ENCODE assay signal across 8 cellular contexts in genomic region chr22:26484360-26484706, GRCh38. TPM values are rescaled to one million over a fixed set of nuclear protein-coding genes. Genes with fewer than 3 reads are reported as not detected.
DNase-seq lines count a peak whose midpoint lies in the region; ATAC-seq and TF ChIP-seq lines count a peak whose summit lies in the region.

No MANE protein-coding gene starts in this region.

- H3K4me1 ChIP-seq in CD4-positive, alpha-beta memory T cell (ENCODE audit: insufficient read depth, low read length), result peaks cover 64% of the 10 kb centered on the region

- peak overlapping the region; percentile 89 to 98 (median 92) for H3K4me3 Mint-ChIP-seq in CD4-positive, alpha-beta memory T cell
- H3K4me3 Mint-ChIP-seq in dendritic cell treated with granulocyte-macrophage colony-stimulating factor and Interleukin-4, amounts not matched to agents 40 ng/mL and 50 ng/mL, for 4 days, result peak overlapping the region; percentile 86
- H3K4me3 Mint-ChIP-seq in neural crest cell, result peak overlapping the region; percentile 99

- no peaks in the 10 kb centered on the region for H3K27me3 Mint-ChIP-seq in CD4-positive, alpha-beta memory T cell
- no peaks in the 10 kb centered on the region for H3K27me3 Mint-ChIP-seq in dendritic cell treated with granulocyte-macrophage colony-stimulating factor and Interleukin-4, amounts not matched to agents 40 ng/mL and 50 ng/mL, for 4 days
- no peaks in the 10 kb centered on the region for H3K27me3 Mint-ChIP-seq in neural crest cell (ENCODE audit: low read depth)

- intact Hi-C loops in CD4-positive, alpha-beta memory T cell (cut with micrococcal nuclease), result no loop called here
- intact Hi-C loops in dendritic cell treated with granulocyte-macrophage colony-stimulating factor and Interleukin-4, amounts not matched to agents 40 ng/mL and 50 ng/mL, for 4 days (cut with micrococcal nuclease), result no loop called here

- peak overlapping the region; percentile 93 to 99 (median 98) for H3K27ac Mint-ChIP-seq in CD4-positive, alpha-beta memory T cell
- peak overlapping the region; percentile 95 for H3K27ac Mint-ChIP-seq in dendritic cell treated with granulocyte-macrophage colony-stimulating factor and Interleukin-4, amounts not matched to agents 40 ng/mL and 50 ng/mL, for 4 days
- no peak overlapping the region for H3K27ac Mint-ChIP-seq in neural crest cell (ENCODE audit: unreplicated experiment)

- POLR2A ChIA-PET in CD4-positive, alpha-beta memory T cell (lab: Charles Lee; ENCODE audit: partially characterized antibody), result interaction anchor here (1.0 to 6.4 kb wide), 20 partner anchors 8 to 207 kb away, joined by 3 to 68 read pairs (median 6); partner anchors contain the start of genes ASPHD2, MIAT, TFIP11 and TPST2

- H3K9me3 Mint-ChIP-seq in CD4-positive, alpha-beta memory T cell, result peaks cover 0 to 3% (median 0%) of the 10 kb centered on the region in 8 donors
- no peaks in the 10 kb centered on the region for H3K9me3 Mint-ChIP-seq in dendritic cell treated with granulocyte-macrophage colony-stimulating factor and Interleukin-4, amounts not matched to agents 40 ng/mL and 50 ng/mL, for 4 days
- H3K9me3 Mint-ChIP-seq in neural crest cell, result no peaks in the 10 kb centered on the region

- CTCF ChIA-PET in CD4-positive, alpha-beta memory T cell (lab: Charles Lee; ENCODE audit: partially characterized antibody), result interaction anchor here (0.9 to 4.1 kb wide), 4 partner anchors 18 to 182 kb away, joined by 3 to 17 read pairs (median 6); no protein-coding TSS in a partner anchor

- H3K4me1 Mint-ChIP-seq in CD4-positive, alpha-beta memory T cell, result peaks cover 48 to 73% (median 60%) of the 10 kb centered on the region in 4 donors
- peaks cover 63% of the 10 kb centered on the region for H3K4me1 Mint-ChIP-seq in dendritic cell treated with granulocyte-macrophage colony-stimulating factor and Interleukin-4, amounts not matched to agents 40 ng/mL and 50 ng/mL, for 4 days (ENCODE audit: low read depth)
- H3K4me1 Mint-ChIP-seq in neural crest cell, result peaks cover 60% of the 10 kb centered on the region

- peak in 4 of 5 donors; percentile 39 to 66 (median 46) for DNase-seq in CD4-positive, alpha-beta memory T cell
- DNase-seq in MG63 (no peak), neural crest cell (ENCODE audit: low read depth, low spot score) (no peak), glomerular visceral epithelial cell (ENCODE audit: extremely low spot score) (no peak), D341Med (ENCODE audit: low spot score) (no peak), NCI-H774 (lab: John Stamatoyannopoulos, UW) (no peak)

- H3K27ac ChIP-seq in CD4-positive, alpha-beta memory T cell (ENCODE audit: low read depth, low read length), result peak overlapping the region; percentile 95

- H3K9me3 ChIP-seq in CD4-positive, alpha-beta memory T cell (ENCODE audit: control insufficient read depth in 1 of 2, low read length in 2 of 2), result no peaks in the 10 kb centered on the region
- H3K9me3 ChIP-seq in MG63, result no peaks in the 10 kb centered on the region

- ATAC-seq in HG03135 (IDR thresholded peaks at IDR 0.05; ENCODE audit: unreplicated experiment), result no peak

- H3K36me3 Mint-ChIP-seq in CD4-positive, alpha-beta memory T cell, result peaks cover 24 to 53% of the 10 kb centered on the region in 2 donors
- peaks cover 63% of the 10 kb centered on the region for H3K36me3 Mint-ChIP-seq in dendritic cell treated with granulocyte-macrophage colony-stimulating factor and Interleukin-4, amounts not matched to agents 40 ng/mL and 50 ng/mL, for 4 days (ENCODE audit: low read depth)
- H3K36me3 Mint-ChIP-seq in neural crest cell (ENCODE audit: low read depth), result peaks cover 2% of the 10 kb centered on the region

- no peaks in the 10 kb centered on the region for H3K27me3 ChIP-seq in CD4-positive, alpha-beta memory T cell (ENCODE audit: insufficient read depth, low read length)
- no peaks in the 10 kb centered on the region for H3K27me3 ChIP-seq in MG63

- H3K36me3 ChIP-seq in CD4-positive, alpha-beta memory T cell (ENCODE audit: insufficient read depth, low read length), result peaks cover 17% of the 10 kb centered on the region
- peaks cover 25% of the 10 kb centered on the region for H3K36me3 ChIP-seq in MG63

- TF ChIP-seq CTCF in neural crest cell (conservative IDR thresholded peaks at IDR 0.05), result no peak

- peak overlapping the region; percentile 51 to 92 for H3K4me3 ChIP-seq in CD4-positive, alpha-beta memory T cell (ENCODE audit: low read length in 2 of 2)
- peak overlapping the region; percentile 97 for H3K4me3 ChIP-seq in MG63

RNA-seq across cellular contexts. Expression of gene SRRD, which starts 0.7 kb away (rescaled TPM):
- 10 to 100 TPM; 19.5 to 20.7 TPM for total RNA-seq in CD4-positive, alpha-beta memory T cell
- 10 to 100 TPM; 17.6 to 28.9 TPM for polyA plus RNA-seq in CD4-positive, alpha-beta memory T cell
- total RNA-seq in MG63 (2014; rRNA removed; shearing (Covaris generic); ENCODE audit: low replicate concordance), result 18.6 and 30.6 TPM in 2 replicates
- 30.8 and 32.4 TPM in 2 replicates for total RNA-seq in neural crest cell

RNA-seq across cellular contexts. Expression of gene HPS4, which starts 0.8 kb away (rescaled TPM):
- 10 to 100 TPM; 54.0 to 59.7 TPM for total RNA-seq in CD4-positive, alpha-beta memory T cell
- polyA plus RNA-seq in CD4-positive, alpha-beta memory T cell, result 10 to 100 TPM in 1 of 2 donors, 1 to 10 TPM in 1; 7.9 to 19.7 TPM
- 13.0 and 13.9 TPM in 2 replicates for total RNA-seq in MG63 (2014; rRNA removed; shearing (Covaris generic); ENCODE audit: low replicate concordance)
- 48.5 and 50.9 TPM in 2 replicates for total RNA-seq in neural crest cell

RNA-seq across cellular contexts. Expression of gene TFIP11, which starts 27.9 kb away (rescaled TPM):
- 10 to 100 TPM; 72.7 to 74.5 TPM for total RNA-seq in CD4-positive, alpha-beta memory T cell
- 10 to 100 TPM; 22.2 to 45.4 TPM for polyA plus RNA-seq in CD4-positive, alpha-beta memory T cell
- 37.6 and 51.1 TPM in 2 replicates for total RNA-seq in MG63 (2014; rRNA removed; shearing (Covaris generic); ENCODE audit: low replicate concordance)
- 33.6 and 34.3 TPM in 2 replicates for total RNA-seq in neural crest cell

RNA-seq across cellular contexts. Expression of gene ASPHD2, which starts 55.3 kb away (rescaled TPM):
- total RNA-seq in CD4-positive, alpha-beta memory T cell, result 1 to 10 TPM; 4.0 to 4.1 TPM
- 1 to 10 TPM; 2.8 to 4.1 TPM for polyA plus RNA-seq in CD4-positive, alpha-beta memory T cell
- total RNA-seq in MG63 (2014; rRNA removed; shearing (Covaris generic); ENCODE audit: low replicate concordance), result 1.8 and 3.4 TPM in 2 replicates
- total RNA-seq in neural crest cell, result 4.5 and 4.9 TPM in 2 replicates

Comparison
In these comparisons a context has a peak if more than half of its experiments do, and no peak if none do; other contexts are left out.
1. DNase-seq: peak in CD4-positive, alpha-beta memory T cell (4 of 5); none in MG63 (single experiment), neural crest cell (single experiment), glomerular visceral epithelial cell (single experiment), D341Med (single experiment) and NCI-H774 (single experiment).
2. Peak in every context shown above with its lines, with median percentiles within 50 percentile points of each other: H3K4me3 Mint-ChIP-seq.